In genomic region chr18:9249254-9249653, GRCh38 we compare ENCODE assay signal across 32 cellular contexts.
"Had no signal": no experiment of that assay in that cellular context is flagged by ENCODE, and none has a peak within 500 bp of the region (broad histone marks: within the 10 kb centered on the region; RNA-seq: fewer than 3 reads in every experiment).

No MANE protein-coding gene starts in this region.

- H3K4me3 ChIP-seq: cardiac muscle cell, MG63, Peyer's patch had no signal

- H3K27me3 Mint-ChIP-seq: activated CD4-positive, alpha-beta memory T cell treated with anti-CD3 and anti-CD28 coated beads, Interleukin-2, amount 10 ng/mL, durations not matched to agents 7 days and 5 days; activated CD8-positive, alpha-beta memory T cell treated with anti-CD3 and anti-CD28 coated beads, Interleukin-2, amount 10 ng/mL, durations not matched to agents 7 days and 5 days; activated naive CD4-positive, alpha-beta T cell treated with anti-CD3 and anti-CD28 coated beads, Interleukin-2, amount 10 ng/mL, durations not matched to agents 7 days and 5 days; activated naive CD8-positive, alpha-beta T cell had no signal

- ATAC-seq: activated CD8-positive, alpha-beta memory T cell treated with anti-CD3 and anti-CD28 coated beads, Interleukin-2, amount 10 ng/mL, durations not matched to agents 7 days and 5 days; Right ventricle myocardium inferior; SK-N-SH treated with all-trans-retinoic acid at 6 μM for 48 hours had no signal

- H3K4me3 Mint-ChIP-seq: activated CD4-positive, alpha-beta memory T cell treated with anti-CD3 and anti-CD28 coated beads, Interleukin-2, amount 10 ng/mL, durations not matched to agents 7 days and 5 days; activated CD8-positive, alpha-beta memory T cell treated with anti-CD3 and anti-CD28 coated beads, Interleukin-2, amount 10 ng/mL, durations not matched to agents 7 days and 5 days; activated naive CD4-positive, alpha-beta T cell treated with anti-CD3 and anti-CD28 coated beads, Interleukin-2, amount 10 ng/mL, durations not matched to agents 7 days and 5 days; activated naive CD8-positive, alpha-beta T cell; activated T-helper 1 cell treated with anti-CD3 and anti-CD28 coated beads, Interleukin-12 subunit alpha, Interleukin-12 subunit beta, Interleukin-2, Interleukin-4 antibody, amounts not matched to agents 30 ng/mL and 10 ng/mL and 1 ng/mL, durations not matched to agents 14 hours and 24 hours and 36 hours had no signal

- H3K9me3 Mint-ChIP-seq: activated naive CD4-positive, alpha-beta T cell treated with anti-CD3 and anti-CD28 coated beads, Interleukin-2, amount 10 ng/mL, durations not matched to agents 7 days and 5 days had no signal

- H3K9me3 ChIP-seq: MG63, Peyer's patch had no signal

- DNase-seq: activated CD4-positive, alpha-beta memory T cell treated with anti-CD3 and anti-CD28 coated beads, Interleukin-2, amount 10 ng/mL, durations not matched to agents 7 days and 5 days; activated CD4-positive, alpha-beta T cell treated with anti-CD3 and anti-CD28 coated beads for 1 hour; activated CD4-positive, alpha-beta T cell treated with anti-CD3 and anti-CD28 coated beads for 48 hours; activated CD4-positive, CD25-positive, alpha-beta regulatory T cell; activated CD8-positive, alpha-beta memory T cell treated with anti-CD3 and anti-CD28 coated beads for 24 hours; activated CD8-positive, alpha-beta memory T cell treated with anti-CD3 and anti-CD28 coated beads, Interleukin-2, amount 10 ng/mL, durations not matched to agents 7 days and 5 days; activated CD8-positive, alpha-beta memory T cell treated with anti-CD3 and anti-CD28 coated beads, Interleukin-2, amount 50 U/mL, for 48 hours; activated effector memory CD4-positive, alpha-beta T cell treated with Interleukin-2 at 50 U/mL for 16 hours; activated naive CD4-positive, alpha-beta T cell treated with anti-CD3 and anti-CD28 coated beads, Interleukin-2, amount 10 ng/mL, durations not matched to agents 7 days and 5 days; amniotic stem cell; aorta; Kasumi-1; KG1; MG63; NCI-H1048; NCI-H1105 treated with DMSO at 0.1 percent for 48 hours; NCI-H1436; NCI-H1930; NCI-H2081 treated with DMSO at 0.1 percent for 48 hours; NCI-H345; NCI-H524 treated with DMSO at 0.1 percent for 48 hours; Peyer's patch; SIG-M5; SW 1271; T-helper 1 cell; T1000; WERI-Rb-1 had no signal

- H3K27ac Mint-ChIP-seq: activated CD4-positive, alpha-beta memory T cell treated with anti-CD3 and anti-CD28 coated beads, Interleukin-2, amount 10 ng/mL, durations not matched to agents 7 days and 5 days; activated CD8-positive, alpha-beta memory T cell treated with anti-CD3 and anti-CD28 coated beads, Interleukin-2, amount 10 ng/mL, durations not matched to agents 7 days and 5 days; activated naive CD4-positive, alpha-beta T cell treated with anti-CD3 and anti-CD28 coated beads, Interleukin-2, amount 10 ng/mL, durations not matched to agents 7 days and 5 days; activated naive CD8-positive, alpha-beta T cell; activated T-helper 1 cell treated with anti-CD3 and anti-CD28 coated beads, Interleukin-12 subunit alpha, Interleukin-12 subunit beta, Interleukin-2, Interleukin-4 antibody, amounts not matched to agents 30 ng/mL and 10 ng/mL and 1 ng/mL, durations not matched to agents 14 hours and 24 hours and 36 hours had no signal
